1 cellular context compared by ENCODE assay signal in genomic region chr2:157751462-157752058, GRCh38.
TF ChIP-seq lines count a peak whose summit lies in the region.

No MANE protein-coding gene starts in this region.

TF ChIP-seq in WTC11, 78 proteins besides CTCF, POLR2A, EP300 and RAD21 (continued from another document):
- TF ChIP-seq PRDM15 (CRISPR knock-in tag; IDR thresholded peaks at IDR 0.05) = no peak
